ENCODE assay signal across 14 cellular contexts in the genomic region with DNA sequence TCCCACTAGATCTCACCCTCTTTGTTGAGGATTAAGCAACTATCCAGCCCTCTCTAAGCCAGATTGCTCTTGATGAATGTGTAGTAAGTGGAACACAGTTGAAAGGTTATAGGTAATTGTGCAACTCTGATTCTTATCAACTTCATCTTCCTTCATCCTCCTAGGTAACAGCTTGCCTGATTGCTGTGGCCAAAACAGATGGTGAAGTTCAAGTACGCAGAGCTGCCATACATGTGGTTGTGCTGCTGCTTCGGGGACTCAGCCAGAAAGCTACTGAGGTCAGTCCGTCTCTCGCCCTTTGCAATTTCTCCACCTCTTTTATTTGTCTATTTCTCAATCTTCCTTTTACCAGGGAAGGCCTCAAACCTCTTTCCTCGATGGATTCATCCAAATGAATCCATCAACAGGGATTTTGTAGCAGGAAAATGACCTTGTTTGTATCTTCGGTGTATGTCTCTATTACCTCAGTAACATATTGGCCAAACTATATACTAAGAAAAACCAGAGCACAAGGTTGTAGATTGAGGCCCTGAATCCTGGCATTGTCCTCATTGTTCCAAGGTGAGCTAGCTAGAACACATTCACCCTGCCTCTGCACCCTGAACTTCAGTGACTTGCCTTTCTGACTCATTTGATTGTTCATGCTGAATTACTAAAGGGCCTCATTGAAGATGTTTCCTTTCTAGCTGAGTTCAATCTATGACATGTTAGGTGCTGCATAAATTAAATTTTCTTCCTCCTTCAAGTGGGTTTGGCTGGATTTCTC.
DNase-seq lines count a peak whose midpoint lies in the region; ATAC-seq and TF ChIP-seq lines count a peak whose summit lies in the region.
"Had no signal": no experiment of that assay in that cellular context is flagged by ENCODE, and none has a peak within 500 bp of the region (broad histone marks: within the 10 kb centered on the region; RNA-seq: fewer than 3 reads in every experiment).

No MANE protein-coding gene starts in this region.

- 76 to 86% methylated on average over 6 of the region's 6 CpGs for WGBS in esophagus, 2 donors

- no peak overlapping the region for H3K27ac Mint-ChIP-seq in CD4-positive, alpha-beta memory T cell
- H3K27ac Mint-ChIP-seq: activated T-cell treated with anti-CD3 and anti-CD28 coated beads, Interleukin-2, amount 50 U/mL, for 24 hours had no signal

- no peaks in the 10 kb centered on the region for H3K27me3 ChIP-seq in esophagus (ENCODE audit: control insufficient read depth in 1 of 2, insufficient read depth in 2 of 2, low read length in 2 of 2)
- no peaks in the 10 kb centered on the region for H3K27me3 ChIP-seq in CD4-positive, alpha-beta memory T cell (ENCODE audit: insufficient read depth, low read length)

- H3K4me3 Mint-ChIP-seq in CD4-positive, alpha-beta memory T cell, result no peak overlapping the region
- H3K4me3 Mint-ChIP-seq: activated T-cell treated with anti-CD3 and anti-CD28 coated beads, Interleukin-2, amount 50 U/mL, for 24 hours; naive B cell had no signal

- H3K9me3 ChIP-seq in esophagus (ENCODE audit: control insufficient read depth in 2 of 2, insufficient read depth in 1 of 2, low read depth in 1 of 2, low read length in 1 of 2), result peaks cover 0 to 2% of the 10 kb centered on the region in 2 donors
- no peaks in the 10 kb centered on the region for H3K9me3 ChIP-seq in mucosa of descending colon
- H3K9me3 ChIP-seq in CD4-positive, alpha-beta memory T cell (ENCODE audit: control insufficient read depth in 1 of 2, low read length in 2 of 2), result no peaks in the 10 kb centered on the region

- CTCF ChIA-PET in CD4-positive, alpha-beta memory T cell (lab: Charles Lee; ENCODE audit: partially characterized antibody), result no interaction called here

- H3K4me3 ChIP-seq in esophagus (ENCODE audit: low read depth in 1 of 2, low read length in 2 of 2) (no peak overlapping the region), mucosa of descending colon (no peak overlapping the region)
- no peak overlapping the region for H3K4me3 ChIP-seq in CD4-positive, alpha-beta memory T cell (ENCODE audit: low read length in 2 of 2)

- POLR2A ChIA-PET in CD4-positive, alpha-beta memory T cell (lab: Charles Lee; ENCODE audit: partially characterized antibody), result no interaction called here

- H3K36me3 Mint-ChIP-seq in CD4-positive, alpha-beta memory T cell, result peaks cover 47 to 58% of the 10 kb centered on the region in 2 donors

- ATAC-seq in mucosa of descending colon, result peak; percentile 85
- ATAC-seq: sciatic nerve had no signal

- peaks cover 0 to 8% (median 0%) of the 10 kb centered on the region in 8 donors for H3K9me3 Mint-ChIP-seq in CD4-positive, alpha-beta memory T cell
- H3K9me3 Mint-ChIP-seq: activated T-cell treated with anti-CD3 and anti-CD28 coated beads, Interleukin-2, amount 50 U/mL, for 24 hours had no signal

- in situ Hi-C loops in GM13976 (cut with MboI; ENCODE audit: low sequenced_read_pairs, unreplicated experiment), result no loop called here

- no peak for TF ChIP-seq CTCF in mucosa of descending colon (IDR thresholded peaks at IDR 0.05)
- no peak for TF ChIP-seq CTCF in GM13976 (IDR thresholded peaks at IDR 0.05; ENCODE audit: borderline replicate concordance, control extremely low read depth, extremely low read depth, insufficient read depth, missing control alignments)

- no peaks in the 10 kb centered on the region for H3K4me1 Mint-ChIP-seq in CD4-positive, alpha-beta memory T cell
- H3K4me1 Mint-ChIP-seq: naive B cell had no signal

- no peaks in the 10 kb centered on the region for H3K27me3 Mint-ChIP-seq in CD4-positive, alpha-beta memory T cell
- H3K27me3 Mint-ChIP-seq: activated T-cell treated with anti-CD3 and anti-CD28 coated beads, Interleukin-2, amount 50 U/mL, for 24 hours; naive B cell had no signal

- peak overlapping the region; percentile 75 to 94 for H3K27ac ChIP-seq in esophagus (ENCODE audit: low read depth in 2 of 2, low read length in 1 of 2)
- no peak overlapping the region for H3K27ac ChIP-seq in CD4-positive, alpha-beta memory T cell (ENCODE audit: low read depth, low read length)

- peaks cover 5 to 7% of the 10 kb centered on the region in 2 donors for H3K4me1 ChIP-seq in esophagus (ENCODE audit: control insufficient read depth in 2 of 2, insufficient read depth in 2 of 2, low read length in 1 of 2)
- no peaks in the 10 kb centered on the region for H3K4me1 ChIP-seq in mucosa of descending colon (ENCODE audit: low read depth)
- H3K4me1 ChIP-seq in CD4-positive, alpha-beta memory T cell (ENCODE audit: insufficient read depth, low read length), result no peaks in the 10 kb centered on the region

- peaks cover 0 to 2% of the 10 kb centered on the region in 2 donors for H3K36me3 ChIP-seq in esophagus (ENCODE audit: control insufficient read depth in 2 of 2, insufficient read depth in 2 of 2, low read length in 1 of 2)
- no peaks in the 10 kb centered on the region for H3K36me3 ChIP-seq in mucosa of descending colon (ENCODE audit: low read depth)
- peaks cover 7% of the 10 kb centered on the region for H3K36me3 ChIP-seq in CD4-positive, alpha-beta memory T cell (ENCODE audit: insufficient read depth, low read length)

- DNase-seq in GM04504 (ENCODE audit: low read depth) (peak; percentile 8), NCI-H82 (lab: John Stamatoyannopoulos, UW) (peak; percentile 34), mucosa of descending colon (no peak), NCI-H2196 treated with DMSO at 0.1 percent for 48 hours (lab: John Stamatoyannopoulos, UW; ENCODE audit: unreplicated experiment) (no peak), DMS114 treated with DMSO at 0.1 percent for 48 hours (lab: John Stamatoyannopoulos, UW; ENCODE audit: unreplicated experiment) (no peak), GM13976 (ENCODE audit: low spot score) (no peak)
- DNase-seq in CD4-positive, alpha-beta memory T cell, result no peak
- DNase-seq: activated CD4-positive, CD25-positive, alpha-beta regulatory T cell treated with anti-CD3 and anti-CD28 coated beads, Interleukin-2, amount 50 U/mL, for 72 hours; activated T-cell treated with anti-CD3 and anti-CD28 coated beads, Interleukin-2, amount 50 U/mL, for 24 hours; erythroblast; naive B cell; NCI-H1436 had no signal

- intact Hi-C loops in mucosa of descending colon (cut with DNase I, micrococcal nuclease), result no loop called here
- intact Hi-C loops in CD4-positive, alpha-beta memory T cell (cut with micrococcal nuclease), result no loop called here

Comparison
In these comparisons a context has a peak if more than half of its experiments do, and no peak if none do; other contexts are left out.
1. DNase-seq: peak in GM04504 (single experiment) and NCI-H82 (single experiment); none in mucosa of descending colon (0 of 3), NCI-H2196 treated with DMSO at 0.1 percent for 48 hours (single experiment), CD4-positive, alpha-beta memory T cell (0 of 5), DMS114 treated with DMSO at 0.1 percent for 48 hours (single experiment) and GM13976 (single experiment).